Comparison of ENCODE assay signal across 15 cellular contexts in the genomic region with DNA sequence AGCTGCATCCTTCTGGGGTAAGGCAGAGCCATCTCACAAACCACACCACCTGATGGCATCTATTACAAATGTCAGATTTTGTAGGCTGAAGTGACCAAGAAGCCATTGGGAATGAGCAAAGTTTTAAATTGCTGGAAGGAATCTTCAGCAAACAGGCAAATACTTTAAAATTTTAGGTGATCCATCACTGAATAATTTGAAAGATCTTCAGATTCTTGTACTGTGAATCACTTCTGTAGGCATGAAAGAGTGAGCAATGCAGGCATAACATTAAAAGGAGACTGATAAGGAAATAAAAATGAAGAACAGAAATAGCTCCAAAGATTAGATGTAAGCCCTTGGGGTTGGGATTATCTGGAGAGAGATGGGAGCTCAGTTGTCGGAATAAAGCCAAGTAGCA. TPM values are rescaled to one million over a fixed set of nuclear protein-coding genes. Genes with fewer than 3 reads are reported as not detected.
A peak's percentile ranks its signal among the peaks of the same experiment; 100 is the strongest.
DNase-seq lines count a peak whose midpoint lies in the region; ATAC-seq and TF ChIP-seq lines count a peak whose summit lies in the region.
"Had no signal": no experiment of that assay in that cellular context is flagged by ENCODE, and none has a peak within 500 bp of the region (broad histone marks: within the 10 kb centered on the region; RNA-seq: fewer than 3 reads in every experiment).

No MANE protein-coding gene starts in this region.

- H3K4me3 ChIP-seq in HCT116 (replicated peaks in 1 of 2; ENCODE audit: low read depth in 1 of 2, low read length in 2 of 2) (no peak overlapping the region), fibroblast of the aortic adventitia (ENCODE audit: low read depth, low read length) (no peak overlapping the region), suprapubic skin (no peak overlapping the region)
- H3K4me3 ChIP-seq: tibial nerve had no signal

- TF ChIP-seq CTCF in HCT116 (IDR thresholded peaks at IDR 0.05 in 2 of 3, conservative IDR thresholded peaks at IDR 0.05 in 1 of 3; ENCODE audit: borderline replicate concordance in 1 of 3, insufficient read depth in 1 of 3, low read depth in 2 of 3, low read length in 2 of 3) (no peak), fibroblast of the aortic adventitia (IDR thresholded peaks at IDR 0.05; ENCODE audit: insufficient read depth, low read length) (no peak), suprapubic skin (IDR thresholded peaks at IDR 0.05) (no peak)

- WGBS in suprapubic skin = 73% methylated on average over 1 of the region's 1 CpG

- no peaks in the 10 kb centered on the region for H4K20me1 ChIP-seq in HCT116 (ENCODE audit: insufficient read depth)

- POLR2A ChIA-PET in HCT116 (lab: Charles Lee) = no interaction called here

- CTCF ChIA-PET in HCT116 (lab: Charles Lee) = no interaction called here

- no peaks in the 10 kb centered on the region for H3K9me3 ChIP-seq in HCT116 (ENCODE audit: control insufficient read depth in 1 of 2, insufficient read depth in 1 of 2, low read depth in 1 of 2, low read length in 2 of 2)
- H3K9me3 ChIP-seq in suprapubic skin = no peaks in the 10 kb centered on the region
- H3K9me3 ChIP-seq: tibial nerve had no signal

- H3K4me2 ChIP-seq in HCT116 (ENCODE audit: low read length) = peak overlapping the region; percentile 32

- H3K27me3 ChIP-seq in HCT116 (ENCODE audit: insufficient read depth, low read length) (no peaks in the 10 kb centered on the region), suprapubic skin (peaks cover 57% of the 10 kb centered on the region)

- TF ChIP-seq POLR2A in HCT116 (IDR thresholded peaks at IDR 0.05; ENCODE audit: borderline replicate concordance, extremely low read depth, insufficient read depth, insufficient read length) = no peak
- no peak for TF ChIP-seq POLR2A in suprapubic skin (IDR thresholded peaks at IDR 0.05)

- H3K79me2 ChIP-seq in HCT116 (ENCODE audit: insufficient read depth, low read length) = no peaks in the 10 kb centered on the region

- no peak for TF ChIP-seq EP300 in suprapubic skin (IDR thresholded peaks at IDR 0.05)

- RAD21 ChIA-PET in HCT116 (lab: Charles Lee; ENCODE audit: low non-redundant PET in 1 of 2, low total read pairs in 2 of 2, uncharacterized antibody in 2 of 2, unreplicated experiment in 2 of 2) = no interaction called here

- no peak overlapping the region for H2AFZ ChIP-seq in HCT116 (ENCODE audit: low read depth, low read length, poor library complexity, severe bottlenecking)

- H3K9me2 ChIP-seq in HCT116 (ENCODE audit: insufficient read depth) = no peaks in the 10 kb centered on the region

- ATAC-seq in HCT116 (no peak), GM19351 (IDR thresholded peaks at IDR 0.05; ENCODE audit: unreplicated experiment) (no peak), GM19463 (IDR thresholded peaks at IDR 0.05; ENCODE audit: unreplicated experiment) (no peak)
- ATAC-seq: activated T-cell treated with anti-CD3 and anti-CD28 coated beads, Interleukin-2, amount 50 U/mL, for 4 hours had no signal

- H3K4me1 ChIP-seq in HCT116 (ENCODE audit: control insufficient read depth in 1 of 2, insufficient read depth in 2 of 2, low read length in 2 of 2) (peaks cover 9 to 31% of the 10 kb centered on the region in 2 experiments), suprapubic skin (peaks cover 17% of the 10 kb centered on the region)

- intact Hi-C loops in HCT116 (cut with micrococcal nuclease) = no loop called here

- no peak overlapping the region for H3K27ac ChIP-seq in HCT116 (ENCODE audit: low read depth, low read length)
- H3K27ac ChIP-seq in suprapubic skin = no peak overlapping the region
- H3K27ac ChIP-seq: tibial nerve had no signal

- DNase-seq in A172 (ENCODE audit: low spot score) = peak; percentile 75
- no peak for DNase-seq in HCT116 (ENCODE audit: low read depth, low spot score)
- DNase-seq in SW 1271 (lab: John Stamatoyannopoulos, UW) = peak; percentile 22 to 60
- peak; percentile 76 for DNase-seq in fibroblast of the aortic adventitia (ENCODE audit: low read depth)
- no peak for DNase-seq in stimulated activated CD8-positive, alpha-beta memory T cell treated with anti-CD3 and anti-CD28 coated beads, Interleukin-4, amount 100 ng/mL, for 48 hours
- DNase-seq in suprapubic skin (ENCODE audit: low spot score in 2 of 2) = no peak
- DNase-seq: 8988T; activated CD4-positive, alpha-beta T cell treated with anti-CD3 and anti-CD28 coated beads, Interleukin-2, amount 50 U/mL, for 48 hours; activated naive CD8-positive, alpha-beta T cell treated with anti-CD3 and anti-CD28 coated beads, Interleukin-2, amount 10 ng/mL, durations not matched to agents 7 days and 5 days; activated T-cell treated with anti-CD3 and anti-CD28 coated beads, Interleukin-2, amount 50 U/mL, for 4 hours; KBM-7 had no signal

- H3K9ac ChIP-seq in HCT116 (ENCODE audit: low read length) = no peak overlapping the region

- H3K36me3 ChIP-seq in HCT116 (ENCODE audit: control insufficient read depth in 1 of 2, insufficient read depth in 2 of 2, low read length in 2 of 2) (no peaks in the 10 kb centered on the region), suprapubic skin (no peaks in the 10 kb centered on the region)

- no peak for TF ChIP-seq RAD21 in HCT116 (IDR thresholded peaks at IDR 0.05; ENCODE audit: low read depth)

- no TSS peak for BruUV-seq in HCT116 (replicated peaks; lab: Mats Ljungman, UMichigan)

TF ChIP-seq in HCT116, 20 proteins besides CTCF, POLR2A, EP300 and RAD21:
- no peak for TF ChIP-seq ELF1 (IDR thresholded peaks at IDR 0.05; ENCODE audit: borderline replicate concordance, low read depth)
- no peak for TF ChIP-seq SRF (IDR thresholded peaks at IDR 0.05; ENCODE audit: low read depth)
- no peak for TF ChIP-seq SP1 (IDR thresholded peaks at IDR 0.05; ENCODE audit: low read depth)
- no peak for TF ChIP-seq ATF3 (IDR thresholded peaks at IDR 0.05)
- TF ChIP-seq POLR2AphosphoS5 (IDR thresholded peaks at IDR 0.05; ENCODE audit: low read depth, low read length) = no peak
- TF ChIP-seq CBX3 (IDR thresholded peaks at IDR 0.05; ENCODE audit: low read depth) = no peak
- no peak for TF ChIP-seq JUND (IDR thresholded peaks at IDR 0.05)
- no peak for TF ChIP-seq SIN3A (IDR thresholded peaks at IDR 0.05; ENCODE audit: low read depth)
- no peak for TF ChIP-seq CEBPB (IDR thresholded peaks at IDR 0.05; ENCODE audit: low read depth)
- TF ChIP-seq FOSL1 (IDR thresholded peaks at IDR 0.05; ENCODE audit: low read depth) = no peak
- TF ChIP-seq ZFX (IDR thresholded peaks at IDR 0.05) = no peak
- TF ChIP-seq, protein P1, sequence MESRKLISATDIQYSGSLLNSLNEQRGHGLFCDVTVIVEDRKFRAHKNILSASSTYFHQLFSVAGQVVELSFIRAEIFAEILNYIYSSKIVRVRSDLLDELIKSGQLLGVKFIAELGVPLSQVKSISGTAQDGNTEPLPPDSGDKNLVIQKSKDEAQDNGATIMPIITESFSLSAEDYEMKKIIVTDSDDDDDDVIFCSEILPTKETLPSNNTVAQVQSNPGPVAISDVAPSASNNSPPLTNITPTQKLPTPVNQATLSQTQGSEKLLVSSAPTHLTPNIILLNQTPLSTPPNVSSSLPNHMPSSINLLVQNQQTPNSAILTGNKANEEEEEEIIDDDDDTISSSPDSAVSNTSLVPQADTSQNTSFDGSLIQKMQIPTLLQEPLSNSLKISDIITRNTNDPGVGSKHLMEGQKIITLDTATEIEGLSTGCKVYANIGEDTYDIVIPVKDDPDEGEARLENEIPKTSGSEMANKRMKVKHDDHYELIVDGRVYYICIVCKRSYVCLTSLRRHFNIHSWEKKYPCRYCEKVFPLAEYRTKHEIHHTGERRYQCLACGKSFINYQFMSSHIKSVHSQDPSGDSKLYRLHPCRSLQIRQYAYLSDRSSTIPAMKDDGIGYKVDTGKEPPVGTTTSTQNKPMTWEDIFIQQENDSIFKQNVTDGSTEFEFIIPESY (IDR thresholded peaks at IDR 0.05; ENCODE audit: extremely low read depth, insufficient replicate concordance, low read length) = no peak
- TF ChIP-seq ZNF274 (IDR thresholded peaks at IDR 0.05; ENCODE audit: low read depth, low read length) = no peak
- TF ChIP-seq MAX (IDR thresholded peaks at IDR 0.05) = no peak

RNA-seq across cellular contexts. Expression of gene ALDH1L1, which starts 36.0 kb away (rescaled TPM):
- total RNA-seq in A172 (2014; rRNA removed; shearing (Covaris generic)) = 0.50 TPM in 1 of 2 replicates, not detected in the other
- total RNA-seq in HCT116 (2021; ENCODE audit: unreplicated experiment) (0.81 TPM), fibroblast of the aortic adventitia (ENCODE audit: low replicate concordance) (0.18 and 0.25 TPM in 2 replicates), suprapubic skin (1 to 10 TPM; 5.1 to 8.5 (median 7.4) TPM)
- 0.07 and 0.12 TPM in 2 replicates for polyA plus RNA-seq in HCT116 (2012)
- total RNA-seq: activated naive CD8-positive, alpha-beta T cell treated with anti-CD3 and anti-CD28 coated beads, Interleukin-2, amount 10 ng/mL, durations not matched to agents 7 days and 5 days; G401 had no signal

Comparison
In these comparisons a context has a peak if more than half of its experiments do, and no peak if none do; other contexts are left out.
1. DNase-seq: peak in A172 (single experiment), SW 1271 (2 of 2) and fibroblast of the aortic adventitia (single experiment); none in HCT116 (single experiment), stimulated activated CD8-positive, alpha-beta memory T cell treated with anti-CD3 and anti-CD28 coated beads, Interleukin-4, amount 100 ng/mL, for 48 hours (single experiment) and suprapubic skin (0 of 2).